ENCODE assay signal across 8 cellular contexts in the genomic region with DNA sequence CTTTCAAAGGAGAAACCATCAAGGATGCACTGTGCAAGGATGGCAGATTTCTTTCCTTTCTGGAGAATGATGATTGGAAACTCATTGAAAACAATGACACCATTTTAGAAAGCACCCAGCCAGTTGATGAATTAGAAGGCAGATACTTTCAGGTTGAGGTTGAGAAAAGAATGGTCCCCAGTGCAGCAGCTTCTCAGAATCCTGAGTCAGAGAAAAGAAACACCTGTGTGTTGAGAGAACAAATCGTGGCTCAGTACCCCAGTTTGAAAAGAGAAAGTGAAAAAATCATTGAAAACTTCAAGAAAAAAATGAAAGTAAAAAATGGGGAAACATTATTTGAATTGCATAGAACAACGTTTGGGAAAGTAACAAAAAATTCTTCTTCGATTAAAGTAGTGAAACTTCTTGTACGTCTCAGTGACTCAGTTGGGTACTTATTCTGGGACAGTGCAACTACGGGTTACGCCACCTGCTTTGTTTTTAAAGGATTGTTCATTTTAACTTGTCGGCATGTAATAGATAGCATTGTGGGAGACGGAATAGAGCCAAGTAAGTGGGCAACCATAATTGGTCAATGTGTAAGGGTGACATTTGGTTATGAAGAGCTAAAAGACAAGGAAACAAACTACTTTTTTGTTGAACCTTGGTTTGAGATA. TPM values are rescaled to one million over a fixed set of nuclear protein-coding genes. Genes with fewer than 3 reads are reported as not detected.
DNase-seq lines count a peak whose midpoint lies in the region; ATAC-seq, FAIRE-seq and TF ChIP-seq lines count a peak whose summit lies in the region.
"Had no signal": no experiment of that assay in that cellular context is flagged by ENCODE, and none has a peak within 500 bp of the region (broad histone marks: within the 10 kb centered on the region; RNA-seq: fewer than 3 reads in every experiment).

No MANE protein-coding gene starts in this region.

- H3K36me3 ChIP-seq in GM12878 (ENCODE audit: control insufficient read depth in 2 of 2, insufficient read depth in 2 of 2, low read length in 1 of 2), result no peaks in the 10 kb centered on the region
- H3K36me3 ChIP-seq in heart left ventricle, result peaks cover 0 to 45% (median 17%) of the 10 kb centered on the region in 9 donors

- H3K9ac ChIP-seq in GM12878 (ENCODE audit: control insufficient read depth, insufficient read depth, low read length), result peak overlapping the region; percentile 48; the same call in 1 of the 2 replicates

- H3K9me3 ChIP-seq in GM12878 (replicated peaks; ENCODE audit: control insufficient read depth, insufficient read depth, low read length), result no peaks in the 10 kb centered on the region
- H3K9me3 ChIP-seq in heart left ventricle, result no peaks in the 10 kb centered on the region
- H3K9me3 ChIP-seq: adrenal gland had no signal

- H3K36me3 Mint-ChIP-seq in HFFc6 (ENCODE audit: low read depth), result peaks cover 23% of the 10 kb centered on the region; the same call in 1 of the 2 replicates

- H3K4me2 ChIP-seq in GM12878 (ENCODE audit: control insufficient read depth, insufficient read depth), result peak overlapping the region; percentile 84

- RAD21 ChIA-PET in GM12878 (lab: Charles Lee; ENCODE audit: unreplicated experiment), result interaction anchor here (1.1 to 2.1 kb wide), 6 partner anchors 8 to 34 kb away, joined by 3 to 11 read pairs (median 3); a partner anchor contains a TSS

- H3K27me3 Mint-ChIP-seq in HFFc6 (ENCODE audit: insufficient read depth), result no peaks in the 10 kb centered on the region; the same call in 1 of the 2 replicates

- DNase-seq in GM12878 (ENCODE audit: low read depth, low spot score) (no peak), inferior parietal cortex (ENCODE audit: extremely low spot score) (no peak), heart left ventricle (no peak), HFFc6 (no peak)
- DNase-seq: adrenal gland had no signal

- FAIRE-seq in GM12878 (lab: Jason Lieb, UNC), result peak; percentile 77

- TF ChIP-seq CTCF in GM12878 (IDR thresholded peaks at IDR 0.05 in 2 of 3, conservative IDR thresholded peaks at IDR 0.05 in 1 of 3; ENCODE audit: control insufficient read depth in 2 of 3, extremely low read depth in 1 of 3, insufficient read depth in 1 of 3, low read depth in 3 of 3, low read length in 3 of 3) (no peak), heart left ventricle (IDR thresholded peaks at IDR 0.05) (no peak), HFFc6 (IDR thresholded peaks at IDR 0.05) (no peak)

- 13% methylated on average over 8 of the region's 8 CpGs for WGBS in GM12878 (ENCODE audit: insufficient coverage, insufficient replicate concordance, low lambda C conversion rate, missing lambda C conversion rate)
- WGBS in heart left ventricle, 4 donors, result 91 to 94% (median 93%) methylated on average over 8 of the region's 8 CpGs

- peak in 1 of 2 experiments; percentile 68; a peak in 1 of 4 replicates for TF ChIP-seq EP300 in GM12878 (IDR thresholded peaks at IDR 0.05; ENCODE audit: borderline replicate concordance in 1 of 2, control insufficient read depth in 1 of 2, low read depth in 2 of 2, low read length in 2 of 2)

- SMC1A ChIA-PET in GM12878 (lab: Charles Lee; ENCODE audit: uncharacterized antibody, unreplicated experiment), result interaction anchor here (1.0 to 2.8 kb wide), 10 partner anchors 10 to 69 kb away, joined by 3 to 17 read pairs (median 4); a partner anchor contains a TSS

- intact Hi-C loops in GM12878 (cut with micrococcal nuclease; ENCODE audit: unreplicated experiment), result loop anchor here (1.0 kb wide), 1 partner anchor 8 kb away; no protein-coding TSS in a partner anchor
- intact Hi-C loops in heart left ventricle (cut with DNase I), result loop anchor here in 5 of 10 donors (10.0 kb wide), 3 partner anchors 58 to 498 kb away; no protein-coding TSS in a partner anchor

- H3K27ac ChIP-seq in GM12878 (ENCODE audit: control insufficient read depth, insufficient read depth) (peak overlapping the region; percentile 83), heart left ventricle (peak overlapping the region in 1 of 12 donors; percentile 48)
- H3K27ac ChIP-seq: adrenal gland had no signal

- CTCF ChIA-PET in GM12878 (lab: Yijun Ruan, JAX), result interaction anchor here (0.9 to 2.9 kb wide), 11 partner anchors 8 to 94 kb away, joined by 3 to 17 read pairs (median 7); a partner anchor contains a TSS

- in situ Hi-C loops in GM12878 (cut with MboI), result loop anchor here (10.0 kb wide), 1 partner anchor 498 kb away; no protein-coding TSS in a partner anchor

- no peak overlapping the region for H3K4me3 Mint-ChIP-seq in HFFc6

- peak overlapping the region; percentile 44; the same call in 1 of the 2 replicates for H3K4me3 ChIP-seq in GM12878
- H3K4me3 ChIP-seq in heart left ventricle, result peak overlapping the region in 1 of 12 donors; percentile 12
- H3K4me3 ChIP-seq: adrenal gland had no signal

- TF ChIP-seq POLR2A in GM12878 (IDR thresholded peaks at IDR 0.05; ENCODE audit: low read depth, low read length), result 0 out of 2 replicates have a peak, but pooled peaks have one; percentile 6
- TF ChIP-seq POLR2A in heart left ventricle (IDR thresholded peaks at IDR 0.05), result no peak

- H3K4me1 Mint-ChIP-seq in HFFc6 (ENCODE audit: low read depth), result peaks cover 12% of the 10 kb centered on the region

- H3K27me3 ChIP-seq in GM12878 (replicated peaks in 1 of 2; ENCODE audit: control insufficient read depth in 2 of 2, insufficient read depth in 2 of 2, low read length in 1 of 2), result no peaks in the 10 kb centered on the region
- no peaks in the 10 kb centered on the region for H3K27me3 ChIP-seq in heart left ventricle
- H3K27me3 ChIP-seq: adrenal gland had no signal

- POLR2A ChIA-PET in GM12878 (lab: Charles Lee), result interaction anchor here (0.5 to 1.4 kb wide), 3 partner anchors 8 to 52 kb away, joined by 3 to 5 read pairs (median 3); no protein-coding TSS in a partner anchor

- no peaks in the 10 kb centered on the region for H3K9me3 Mint-ChIP-seq in HFFc6

- no peak for TF ChIP-seq RAD21 in GM12878 (IDR thresholded peaks at IDR 0.05; ENCODE audit: insufficient read depth, low read depth, low read length)

- H3K79me2 ChIP-seq in GM12878 (ENCODE audit: control insufficient read depth, insufficient read depth, low read length), result peaks cover 27% of the 10 kb centered on the region

- ATAC-seq in GM18520 (IDR thresholded peaks at IDR 0.05; ENCODE audit: unreplicated experiment), result peak; percentile 81
- ATAC-seq in GM21367 (IDR thresholded peaks at IDR 0.05; ENCODE audit: unreplicated experiment), result peak; percentile 72
- peak; percentile 73 for ATAC-seq in HG03135 (IDR thresholded peaks at IDR 0.05; ENCODE audit: unreplicated experiment)
- peak; percentile 91 for ATAC-seq in GM12878
- no peak for ATAC-seq in heart left ventricle

- H3K4me1 ChIP-seq in GM12878 (ENCODE audit: control insufficient read depth, insufficient read depth, low read length) (peaks cover 28% of the 10 kb centered on the region), heart left ventricle (peaks cover 0 to 6% (median 0%) of the 10 kb centered on the region in 12 donors)
- H3K4me1 ChIP-seq: adrenal gland had no signal

- no TSS peak for BruUV-seq in GM12878 (replicated peaks; lab: Mats Ljungman, UMichigan)

- H4K20me1 ChIP-seq in GM12878 (ENCODE audit: control insufficient read depth, insufficient read depth), result no peaks in the 10 kb centered on the region

- no peak overlapping the region for H3K27ac Mint-ChIP-seq in HFFc6

- H2AFZ ChIP-seq in GM12878 (ENCODE audit: control insufficient read depth, low read depth, low read length), result peak overlapping the region; percentile 6

RNA-seq across cellular contexts. Expression of a gene that starts 9.8 kb away (rescaled TPM):
- 147 and 148 TPM in 2 replicates for total RNA-seq in GM12878 (2013; cell fraction: nucleolus; rRNA removed)
- total RNA-seq in GM12878 (2014; rRNA removed) (69.1 and 95.4 TPM in 2 replicates), GM12878 (2014; rRNA removed; fragmentation: Illumina TruSeq; extraction: Trizol) (93.8 and 95.0 TPM in 2 replicates), GM12878 (2021) (58.3 and 66.5 TPM in 2 replicates), heart left ventricle (10 to 100 TPM in 3 of 9 donors, 1 to 10 TPM in 6; 4.1 to 38.3 (median 9.1) TPM)
- polyA plus RNA-seq in GM12878 (2011; ENCODE audit: low read depth), result 23.7 TPM
- polyA plus RNA-seq in GM12878 (2011; rRNA removed) (79.3 and 114 TPM in 2 replicates), GM12878 (2014; fragmentation: Illumina TruSeq; extraction: Trizol) (83.6 and 102 TPM in 2 replicates), GM12878 (2014; fragmentation: Nextera tagmentation; extraction: Ambion mirVana) (10 to 100 TPM; 26.6 to 41.6 TPM), GM12878 (2014; rRNA removed) (64.7 and 64.9 TPM in 2 replicates), GM12878 (2016; fragmentation: Nextera tagmentation; extraction: Ambion mirVana) (10 to 100 TPM; 53.0 to 68.6 TPM), heart left ventricle (1 to 10 TPM; 3.3 to 8.0 TPM)
- polyA plus RNA-seq in GM12878 (2011; cell fraction: cytosol; rRNA removed), result 37.7 and 38.6 TPM in 2 replicates
- 111 and 114 TPM in 2 replicates for polyA plus RNA-seq in GM12878 (2011; cell fraction: nucleus; rRNA removed)
- 33.9 and 43.9 TPM in 2 replicates for polyA plus RNA-seq in GM12878 (2012)
- polyA minus RNA-seq in GM12878 (2011; rRNA and poly(A)+ RNA removed), result 46.1 and 53.8 TPM in 2 replicates
- 16.8 and 22.4 TPM in 2 replicates for polyA minus RNA-seq in GM12878 (2011; cell fraction: cytosol; rRNA and poly(A)+ RNA removed)
- polyA minus RNA-seq in GM12878 (2011; cell fraction: nucleus; rRNA and poly(A)+ RNA removed), result 45.1 and 57.6 TPM in 2 replicates
- 10 to 100 TPM; 28.7 to 56.6 (median 46.7) TPM for total RNA-seq in HFFc6 (2021; fragmentation: NEBNext Ultra II Directional; extraction: Animal tissue kit (Norgen Biotek cat#: 25700))

RNA-seq across cellular contexts. Expression of a gene that starts 19.5 kb away (rescaled TPM):
- total RNA-seq in GM12878 (2013; cell fraction: nucleolus; rRNA removed), result 258 and 287 TPM in 2 replicates
- total RNA-seq in GM12878 (2014; rRNA removed) (11.9 and 14.2 TPM in 2 replicates), GM12878 (2014; rRNA removed; fragmentation: Illumina TruSeq; extraction: Trizol) (8.7 and 10.3 TPM in 2 replicates), GM12878 (2021) (25.8 and 27.9 TPM in 2 replicates), heart left ventricle (1 to 10 TPM in 8 of 9 donors, under 1 TPM in 1; 0.74 to 6.8 (median 2.1) TPM)
- polyA plus RNA-seq in GM12878 (2011; ENCODE audit: low read depth), result 18.7 TPM
- polyA plus RNA-seq in GM12878 (2011; rRNA removed) (10.6 and 17.4 TPM in 2 replicates), GM12878 (2014; fragmentation: Illumina TruSeq; extraction: Trizol) (19.4 TPM in 2 replicates), GM12878 (2014; fragmentation: Nextera tagmentation; extraction: Ambion mirVana) (1 to 10 TPM; 5.9 to 6.9 TPM), GM12878 (2014; rRNA removed) (10.6 and 11.2 TPM in 2 replicates), GM12878 (2016; fragmentation: Nextera tagmentation; extraction: Ambion mirVana) (1 to 10 TPM; 3.8 to 6.3 TPM), heart left ventricle (1 to 10 TPM in 1 of 2 donors, under 1 TPM in 1; 0.76 to 1.1 TPM)
- 20.6 and 27.1 TPM in 2 replicates for polyA plus RNA-seq in GM12878 (2011; cell fraction: cytosol; rRNA removed)
- 137 and 150 TPM in 2 replicates for polyA plus RNA-seq in GM12878 (2011; cell fraction: nucleus; rRNA removed)
- polyA plus RNA-seq in GM12878 (2012), result 20.5 and 31.1 TPM in 2 replicates
- 29.2 and 46.7 TPM in 2 replicates for polyA minus RNA-seq in GM12878 (2011; rRNA and poly(A)+ RNA removed)
- 16.0 and 19.2 TPM in 2 replicates for polyA minus RNA-seq in GM12878 (2011; cell fraction: cytosol; rRNA and poly(A)+ RNA removed)
- polyA minus RNA-seq in GM12878 (2011; cell fraction: nucleus; rRNA and poly(A)+ RNA removed), result 75.1 and 91.1 TPM in 2 replicates
- total RNA-seq in HFFc6 (2021; fragmentation: NEBNext Ultra II Directional; extraction: Animal tissue kit (Norgen Biotek cat#: 25700)), result 1 to 10 TPM; 3.2 to 4.6 (median 4.1) TPM

RNA-seq across cellular contexts. Expression of a gene that starts 45.4 kb away (rescaled TPM):
- 69.8 and 80.1 TPM in 2 replicates for total RNA-seq in GM12878 (2013; cell fraction: nucleolus; rRNA removed)
- total RNA-seq in GM12878 (2014; rRNA removed) (53.4 and 59.7 TPM in 2 replicates), GM12878 (2014; rRNA removed; fragmentation: Illumina TruSeq; extraction: Trizol) (76.6 and 76.7 TPM in 2 replicates), GM12878 (2021) (52.0 and 58.9 TPM in 2 replicates), heart left ventricle (1 to 10 TPM in 1 of 9 donors, under 1 TPM in 5, not detected in 3; 0.28 to 4.8 (median 0.41) TPM)
- polyA plus RNA-seq in GM12878 (2011; ENCODE audit: low read depth), result 13.4 TPM
- polyA plus RNA-seq in GM12878 (2011; rRNA removed) (35.9 and 59.7 TPM in 2 replicates), GM12878 (2014; fragmentation: Illumina TruSeq; extraction: Trizol) (79.5 and 94.6 TPM in 2 replicates), GM12878 (2014; fragmentation: Nextera tagmentation; extraction: Ambion mirVana) (10 to 100 TPM; 42.0 to 65.3 TPM), GM12878 (2014; rRNA removed) (35.8 and 42.2 TPM in 2 replicates), GM12878 (2016; fragmentation: Nextera tagmentation; extraction: Ambion mirVana) (10 to 100 TPM; 96.3 to 97.2 TPM), heart left ventricle (under 1 TPM in 1 of 2 donors, not detected in 1; 0.18 TPM)
- polyA plus RNA-seq in GM12878 (2011; cell fraction: cytosol; rRNA removed), result 12.0 and 13.2 TPM in 2 replicates
- polyA plus RNA-seq in GM12878 (2011; cell fraction: nucleus; rRNA removed), result 19.9 and 23.0 TPM in 2 replicates
- polyA plus RNA-seq in GM12878 (2012), result 24.0 and 25.0 TPM in 2 replicates
- 30.2 and 57.1 TPM in 2 replicates for polyA minus RNA-seq in GM12878 (2011; rRNA and poly(A)+ RNA removed)
- 11.6 and 16.7 TPM in 2 replicates for polyA minus RNA-seq in GM12878 (2011; cell fraction: cytosol; rRNA and poly(A)+ RNA removed)
- 48.1 and 63.7 TPM in 2 replicates for polyA minus RNA-seq in GM12878 (2011; cell fraction: nucleus; rRNA and poly(A)+ RNA removed)
- total RNA-seq in HFFc6 (2021; fragmentation: NEBNext Ultra II Directional; extraction: Animal tissue kit (Norgen Biotek cat#: 25700)), result 10 to 100 TPM in 5 of 6 experiments, 1 to 10 TPM in 1; 6.1 to 16.7 (median 13.5) TPM

Comparison
In these comparisons a context has a peak if more than half of its experiments do, and no peak if none do; other contexts are left out.
1. ATAC-seq: peak in GM18520 (single experiment), GM21367 (single experiment), HG03135 (single experiment) and GM12878 (single experiment); none in heart left ventricle (0 of 4).